16 cellular contexts compared by ENCODE assay signal in the genomic region with DNA sequence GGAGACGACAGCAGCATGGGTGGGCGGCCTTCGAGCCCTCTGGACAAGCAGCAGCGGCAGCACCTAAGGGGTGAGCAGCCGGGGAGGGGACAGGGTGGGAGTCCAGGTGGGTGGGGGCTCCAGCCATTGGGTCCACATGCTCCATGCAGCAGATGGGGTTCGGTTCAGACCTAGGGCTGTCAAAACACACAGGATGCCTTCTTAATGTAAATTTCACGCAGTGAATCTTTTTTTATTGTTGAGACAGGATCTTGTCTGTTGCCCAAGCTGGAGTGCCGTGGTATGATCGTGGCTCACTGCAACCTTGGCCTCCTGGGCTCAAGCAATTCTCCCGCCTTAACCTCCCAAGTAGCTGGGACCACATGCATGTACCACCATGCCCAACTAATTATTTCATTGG. TPM values are rescaled to one million over a fixed set of nuclear protein-coding genes. Genes with fewer than 3 reads are reported as not detected.
DNase-seq lines count a peak whose midpoint lies in the region; ATAC-seq and TF ChIP-seq lines count a peak whose summit lies in the region.
"Had no signal": no experiment of that assay in that cellular context is flagged by ENCODE, and none has a peak within 500 bp of the region (broad histone marks: within the 10 kb centered on the region; RNA-seq: fewer than 3 reads in every experiment).

No MANE protein-coding gene starts in this region.

- H3K9me2 ChIP-seq in DOHH2 (replicated peaks; ENCODE audit: control insufficient read depth, low read length) (no peaks in the 10 kb centered on the region), SU-DHL-6 (replicated peaks; ENCODE audit: insufficient read depth, low read length) (no peaks in the 10 kb centered on the region)

- no peak for TF ChIP-seq POLR2A in gastroesophageal sphincter (IDR thresholded peaks at IDR 0.05)

- TF ChIP-seq EP300 in gastroesophageal sphincter (IDR thresholded peaks at IDR 0.05): no peak

- H3K4me3 ChIP-seq in DOHH2 (ENCODE audit: low read length) (peak overlapping the region; percentile 93), SU-DHL-6 (ENCODE audit: insufficient read depth, low read length, poor library complexity, severe bottlenecking) (peak overlapping the region; percentile 59), gastroesophageal sphincter (no peak overlapping the region)
- H3K4me3 ChIP-seq: GM23248 had no signal

- H3K9me3 ChIP-seq in DOHH2 (ENCODE audit: control insufficient read depth, insufficient read depth, low read length) (no peaks in the 10 kb centered on the region), SU-DHL-6 (ENCODE audit: insufficient read depth, low read length) (no peaks in the 10 kb centered on the region), gastroesophageal sphincter (peaks cover 0 to 5% (median 0%) of the 10 kb centered on the region in 3 donors)

- H3K79me2 ChIP-seq in DOHH2 (ENCODE audit: control insufficient read depth, low read length) (peaks cover 75% of the 10 kb centered on the region), SU-DHL-6 (ENCODE audit: insufficient read depth, low read length) (peaks cover 43% of the 10 kb centered on the region)

- H3K4me2 ChIP-seq in DOHH2 (ENCODE audit: low read length): peak overlapping the region; percentile 99
- peak overlapping the region; percentile 72 for H3K4me2 ChIP-seq in SU-DHL-6 (ENCODE audit: low read depth, low read length, poor library complexity, severe bottlenecking)

- H2AFZ ChIP-seq in SU-DHL-6 (ENCODE audit: low read depth, low read length, severe bottlenecking): no peak overlapping the region
- H2AFZ ChIP-seq: GM23248 had no signal

- H3F3A ChIP-seq in DOHH2 (ENCODE audit: control insufficient read depth, insufficient read depth): peaks cover 23% of the 10 kb centered on the region
- H3F3A ChIP-seq in SU-DHL-6 (ENCODE audit: insufficient read depth): peaks cover 71% of the 10 kb centered on the region

- H3K4me1 ChIP-seq in DOHH2 (ENCODE audit: control insufficient read depth, low read length) (peaks cover 83% of the 10 kb centered on the region), gastroesophageal sphincter (peaks cover 0 to 10% (median 0%) of the 10 kb centered on the region in 3 donors)

- peak overlapping the region; percentile 60 for H3K9ac ChIP-seq in SU-DHL-6 (ENCODE audit: low read length)
- H3K9ac ChIP-seq: GM23248 had no signal

- no peak for ATAC-seq in naive thymus-derived CD8-positive, alpha-beta T cell
- ATAC-seq in gastroesophageal sphincter: no peak
- ATAC-seq: HCT116 had no signal

- peaks cover 33 to 48% (median 45%) of the 10 kb centered on the region in 3 donors for H3K4me1 Mint-ChIP-seq in IgD-negative memory B cell
- H3K4me1 Mint-ChIP-seq in naive thymus-derived CD8-positive, alpha-beta T cell: peaks cover 23 to 72% (median 38%) of the 10 kb centered on the region in 4 donors

- H3K27me3 Mint-ChIP-seq in IgD-negative memory B cell: no peaks in the 10 kb centered on the region
- no peaks in the 10 kb centered on the region for H3K27me3 Mint-ChIP-seq in naive thymus-derived CD8-positive, alpha-beta T cell

- H3K27me3 ChIP-seq in DOHH2 (ENCODE audit: control insufficient read depth, low read length) (no peaks in the 10 kb centered on the region), SU-DHL-6 (ENCODE audit: low read length) (no peaks in the 10 kb centered on the region), gastroesophageal sphincter (peaks cover 86% of the 10 kb centered on the region)

- DNase-seq in naive thymus-derived CD8-positive, alpha-beta T cell: no peak
- no peak for DNase-seq in HUDEP-2 (lab: John Stamatoyannopoulos, UW; ENCODE audit: unreplicated experiment in 76 of 76)
- no peak for DNase-seq in NCI-H345 treated with DMSO at 0.1 percent for 48 hours (lab: John Stamatoyannopoulos, UW; ENCODE audit: unreplicated experiment)
- DNase-seq in kidney tubule cell (ENCODE audit: low spot score): no peak
- DNase-seq: ACHN, EL, GM23248, NCI-H1105 treated with DMSO at 0.1 percent for 48 hours, NCI-H187 treated with DMSO at 0.1 percent for 48 hours, NCI-H2171, NCI-H510A treated with DMSO at 0.1 percent for 48 hours had no signal

- peaks cover 6% of the 10 kb centered on the region for H3K36me3 Mint-ChIP-seq in IgD-negative memory B cell
- H3K36me3 Mint-ChIP-seq in naive thymus-derived CD8-positive, alpha-beta T cell: no peaks in the 10 kb centered on the region

- H3K36me3 ChIP-seq in DOHH2 (ENCODE audit: control insufficient read depth, low read length): peaks cover 47% of the 10 kb centered on the region
- no peaks in the 10 kb centered on the region for H3K36me3 ChIP-seq in SU-DHL-6 (ENCODE audit: low read length)
- H3K36me3 ChIP-seq in gastroesophageal sphincter: no peaks in the 10 kb centered on the region

- WGBS in gastroesophageal sphincter (ENCODE audit: low coverage in 1 of 2), 2 donors: 57 to 64% methylated on average over 3 of the region's 10 CpGs

- no peaks in the 10 kb centered on the region for H3K9me3 Mint-ChIP-seq in IgD-negative memory B cell
- H3K9me3 Mint-ChIP-seq in naive thymus-derived CD8-positive, alpha-beta T cell: peaks cover 0 to 4% (median 0%) of the 10 kb centered on the region in 9 donors

- POLR2A ChIA-PET in naive thymus-derived CD8-positive, alpha-beta T cell (lab: Charles Lee): interaction anchor here (1.0 to 6.0 kb wide), 4 partner anchors 9 to 15 kb away, joined by 3 to 52 read pairs (median 4); no protein-coding TSS in a partner anchor

- peak overlapping the region; percentile 73 to 96 (median 90) for H3K27ac Mint-ChIP-seq in IgD-negative memory B cell
- peak overlapping the region in 2 of 10 donors; percentile 23 to 33 for H3K27ac Mint-ChIP-seq in naive thymus-derived CD8-positive, alpha-beta T cell

- H4K20me1 ChIP-seq in DOHH2 (ENCODE audit: control insufficient read depth, insufficient read depth, low read depth, low read length) (no peaks in the 10 kb centered on the region; the same call in 1 of the 2 replicates), SU-DHL-6 (ENCODE audit: low read depth, low read length) (no peaks in the 10 kb centered on the region)

- peak overlapping the region; percentile 88 to 97 (median 93) for H3K4me3 Mint-ChIP-seq in IgD-negative memory B cell
- H3K4me3 Mint-ChIP-seq in naive thymus-derived CD8-positive, alpha-beta T cell: peak overlapping the region in 8 of 10 donors; percentile 7 to 76 (median 20)

- TF ChIP-seq CTCF in DOHH2 (IDR thresholded peaks at IDR 0.05; ENCODE audit: low read depth, low read length, poor library complexity, severe bottlenecking) (no peak), SU-DHL-6 (IDR thresholded peaks at IDR 0.05; ENCODE audit: insufficient read depth, low read length, poor library complexity, severe bottlenecking) (no peak), gastroesophageal sphincter (IDR thresholded peaks at IDR 0.05) (no peak)

- peak overlapping the region; percentile 94 for H3K27ac ChIP-seq in DOHH2 (ENCODE audit: low read depth, low read length)
- H3K27ac ChIP-seq in SU-DHL-6 (ENCODE audit: low read depth, low read length): peak overlapping the region; percentile 93
- H3K27ac ChIP-seq in gastroesophageal sphincter: no peak overlapping the region
- H3K27ac ChIP-seq: GM23248 had no signal

RNA-seq across cellular contexts. Expression of gene PGLS, which starts 15.9 kb away (rescaled TPM):
- 106 TPM for polyA plus RNA-seq in IgD-negative memory B cell
- 10 to 100 TPM; 78.8 to 82.6 TPM for total RNA-seq in naive thymus-derived CD8-positive, alpha-beta T cell
- 10 to 100 TPM; 68.9 to 73.4 (median 73.0) TPM for polyA plus RNA-seq in naive thymus-derived CD8-positive, alpha-beta T cell
- total RNA-seq in gastroesophageal sphincter: 10 to 100 TPM; 35.0 to 48.7 (median 39.9) TPM

RNA-seq across cellular contexts. Expression of gene COLGALT1, which starts 28.1 kb away (rescaled TPM):
- polyA plus RNA-seq in IgD-negative memory B cell: 11.5 TPM
- total RNA-seq in naive thymus-derived CD8-positive, alpha-beta T cell: 10 to 100 TPM; 63.8 to 64.6 TPM
- polyA plus RNA-seq in naive thymus-derived CD8-positive, alpha-beta T cell: 10 to 100 TPM; 15.6 to 25.8 (median 17.1) TPM
- total RNA-seq in gastroesophageal sphincter: 10 to 100 TPM; 54.7 to 78.9 (median 61.2) TPM

RNA-seq across cellular contexts. Expression of gene SLC27A1, which starts 57.0 kb away (rescaled TPM):
- polyA plus RNA-seq in IgD-negative memory B cell: 4.5 TPM
- 10 to 100 TPM in 1 of 2 experiments, 1 to 10 TPM in 1; 9.4 to 10.9 TPM for total RNA-seq in naive thymus-derived CD8-positive, alpha-beta T cell
- 10 to 100 TPM; 12.5 to 14.6 (median 13.8) TPM for polyA plus RNA-seq in naive thymus-derived CD8-positive, alpha-beta T cell
- 10 to 100 TPM; 17.1 to 21.3 (median 19.6) TPM for total RNA-seq in gastroesophageal sphincter

Comparison
In these comparisons a context has a peak if more than half of its experiments do, and no peak if none do; other contexts are left out.
1. H3K27ac ChIP-seq: peak in DOHH2 (single experiment) and SU-DHL-6 (single experiment); none in gastroesophageal sphincter (0 of 4).
2. H3K4me3 ChIP-seq: peak in DOHH2 (single experiment) and SU-DHL-6 (single experiment); none in gastroesophageal sphincter (0 of 2).